In the genomic region with DNA sequence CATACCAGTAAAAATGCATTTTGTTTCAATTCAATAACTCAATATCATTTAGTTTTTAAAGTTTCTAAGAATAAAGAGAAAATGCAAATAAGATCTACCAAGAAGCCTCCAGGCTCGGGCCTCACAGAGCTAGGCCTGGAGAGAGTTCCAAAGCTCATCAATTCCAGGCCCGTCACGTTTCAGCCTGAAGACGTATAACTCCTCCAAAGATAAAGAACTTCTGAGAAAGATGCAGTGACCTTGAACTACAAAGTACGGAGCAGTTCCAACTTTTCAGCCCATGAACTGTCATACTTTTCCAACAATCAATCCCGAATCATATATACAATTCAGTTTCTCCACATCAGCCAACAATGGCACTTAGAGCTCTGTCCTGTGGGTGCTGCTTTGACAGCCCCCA, we compare ENCODE assay signal across 1 cellular context.
TF ChIP-seq lines count a peak whose summit lies in the region.

No MANE protein-coding gene starts in this region.

TF ChIP-seq in GM23338, 12 proteins besides CTCF, POLR2A, EP300 and RAD21:
- no peak for TF ChIP-seq CREB1 (CRISPR knock-in tag; IDR thresholded peaks at IDR 0.05; ENCODE audit: low read depth)
- no peak for TF ChIP-seq STAT1 (IDR thresholded peaks at IDR 0.05; ENCODE audit: unreplicated experiment)
- no peak for TF ChIP-seq ZNF114 (CRISPR knock-in tag; IDR thresholded peaks at IDR 0.05)
- no peak for TF ChIP-seq JUNB (IDR thresholded peaks at IDR 0.05; ENCODE audit: unreplicated experiment)
- no peak for TF ChIP-seq REST (IDR thresholded peaks at IDR 0.05; ENCODE audit: unreplicated experiment)
- TF ChIP-seq EZH2phosphoT487 (IDR thresholded peaks at IDR 0.05; ENCODE audit: unreplicated experiment) = no peak
- no peak for TF ChIP-seq NANOG (IDR thresholded peaks at IDR 0.05; ENCODE audit: borderline replicate concordance)
- TF ChIP-seq EZH2 (IDR thresholded peaks at IDR 0.05; ENCODE audit: low read depth, unreplicated experiment) = no peak
- no peak for TF ChIP-seq ETS1 (IDR thresholded peaks at IDR 0.05)
- TF ChIP-seq ZNF331 (CRISPR knock-in tag; IDR thresholded peaks at IDR 0.05; ENCODE audit: low read depth) = no peak
- no peak for TF ChIP-seq POLR2AphosphoS5 (IDR thresholded peaks at IDR 0.05; ENCODE audit: low read depth)
- TF ChIP-seq, protein P1, sequence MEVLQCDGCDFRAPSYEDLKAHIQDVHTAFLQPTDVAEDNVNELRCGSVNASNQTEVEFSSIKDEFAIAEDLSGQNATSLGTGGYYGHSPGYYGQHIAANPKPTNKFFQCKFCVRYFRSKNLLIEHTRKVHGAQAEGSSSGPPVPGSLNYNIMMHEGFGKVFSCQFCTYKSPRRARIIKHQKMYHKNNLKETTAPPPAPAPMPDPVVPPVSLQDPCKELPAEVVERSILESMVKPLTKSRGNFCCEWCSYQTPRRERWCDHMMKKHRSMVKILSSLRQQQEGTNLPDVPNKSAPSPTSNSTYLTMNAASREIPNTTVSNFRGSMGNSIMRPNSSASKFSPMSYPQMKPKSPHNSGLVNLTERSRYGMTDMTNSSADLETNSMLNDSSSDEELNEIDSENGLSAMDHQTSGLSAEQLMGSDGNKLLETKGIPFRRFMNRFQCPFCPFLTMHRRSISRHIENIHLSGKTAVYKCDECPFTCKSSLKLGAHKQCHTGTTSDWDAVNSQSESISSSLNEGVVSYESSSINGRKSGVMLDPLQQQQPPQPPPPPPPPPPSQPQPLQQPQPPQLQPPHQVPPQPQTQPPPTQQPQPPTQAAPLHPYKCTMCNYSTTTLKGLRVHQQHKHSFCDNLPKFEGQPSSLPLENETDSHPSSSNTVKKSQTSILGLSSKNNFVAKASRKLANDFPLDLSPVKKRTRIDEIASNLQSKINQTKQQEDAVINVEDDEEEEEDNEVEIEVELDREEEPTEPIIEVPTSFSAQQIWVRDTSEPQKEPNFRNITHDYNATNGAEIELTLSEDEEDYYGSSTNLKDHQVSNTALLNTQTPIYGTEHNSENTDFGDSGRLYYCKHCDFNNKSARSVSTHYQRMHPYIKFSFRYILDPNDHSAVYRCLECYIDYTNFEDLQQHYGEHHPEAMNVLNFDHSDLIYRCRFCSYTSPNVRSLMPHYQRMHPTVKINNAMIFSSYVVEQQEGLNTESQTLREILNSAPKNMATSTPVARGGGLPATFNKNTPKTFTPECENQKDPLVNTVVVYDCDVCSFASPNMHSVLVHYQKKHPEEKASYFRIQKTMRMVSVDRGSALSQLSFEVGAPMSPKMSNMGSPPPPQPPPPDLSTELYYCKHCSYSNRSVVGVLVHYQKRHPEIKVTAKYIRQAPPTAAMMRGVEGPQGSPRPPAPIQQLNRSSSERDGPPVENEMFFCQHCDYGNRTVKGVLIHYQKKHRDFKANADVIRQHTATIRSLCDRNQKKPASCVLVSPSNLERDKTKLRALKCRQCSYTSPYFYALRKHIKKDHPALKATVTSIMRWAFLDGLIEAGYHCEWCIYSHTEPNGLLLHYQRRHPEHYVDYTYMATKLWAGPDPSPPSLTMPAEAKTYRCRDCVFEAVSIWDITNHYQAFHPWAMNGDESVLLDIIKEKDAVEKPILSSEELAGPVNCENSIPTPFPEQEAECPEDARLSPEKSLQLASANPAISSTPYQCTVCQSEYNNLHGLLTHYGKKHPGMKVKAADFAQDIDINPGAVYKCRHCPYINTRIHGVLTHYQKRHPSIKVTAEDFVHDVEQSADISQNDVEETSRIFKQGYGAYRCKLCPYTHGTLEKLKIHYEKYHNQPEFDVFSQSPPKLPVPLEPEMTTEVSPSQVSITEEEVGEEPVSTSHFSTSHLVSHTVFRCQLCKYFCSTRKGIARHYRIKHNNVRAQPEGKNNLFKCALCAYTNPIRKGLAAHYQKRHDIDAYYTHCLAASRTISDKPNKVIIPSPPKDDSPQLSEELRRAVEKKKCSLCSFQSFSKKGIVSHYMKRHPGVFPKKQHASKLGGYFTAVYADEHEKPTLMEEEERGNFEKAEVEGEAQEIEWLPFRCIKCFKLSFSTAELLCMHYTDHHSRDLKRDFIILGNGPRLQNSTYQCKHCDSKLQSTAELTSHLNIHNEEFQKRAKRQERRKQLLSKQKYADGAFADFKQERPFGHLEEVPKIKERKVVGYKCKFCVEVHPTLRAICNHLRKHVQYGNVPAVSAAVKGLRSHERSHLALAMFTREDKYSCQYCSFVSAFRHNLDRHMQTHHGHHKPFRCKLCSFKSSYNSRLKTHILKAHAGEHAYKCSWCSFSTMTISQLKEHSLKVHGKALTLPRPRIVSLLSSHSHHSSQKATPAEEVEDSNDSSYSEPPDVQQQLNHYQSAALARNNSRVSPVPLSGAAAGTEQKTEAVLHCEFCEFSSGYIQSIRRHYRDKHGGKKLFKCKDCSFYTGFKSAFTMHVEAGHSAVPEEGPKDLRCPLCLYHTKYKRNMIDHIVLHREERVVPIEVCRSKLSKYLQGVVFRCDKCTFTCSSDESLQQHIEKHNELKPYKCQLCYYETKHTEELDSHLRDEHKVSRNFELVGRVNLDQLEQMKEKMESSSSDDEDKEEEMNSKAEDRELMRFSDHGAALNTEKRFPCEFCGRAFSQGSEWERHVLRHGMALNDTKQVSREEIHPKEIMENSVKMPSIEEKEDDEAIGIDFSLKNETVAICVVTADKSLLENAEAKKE (CRISPR knock-in tag; IDR thresholded peaks at IDR 0.05) = no peak
